Comparison of ENCODE assay signal across 15 cellular contexts in the genomic region with DNA sequence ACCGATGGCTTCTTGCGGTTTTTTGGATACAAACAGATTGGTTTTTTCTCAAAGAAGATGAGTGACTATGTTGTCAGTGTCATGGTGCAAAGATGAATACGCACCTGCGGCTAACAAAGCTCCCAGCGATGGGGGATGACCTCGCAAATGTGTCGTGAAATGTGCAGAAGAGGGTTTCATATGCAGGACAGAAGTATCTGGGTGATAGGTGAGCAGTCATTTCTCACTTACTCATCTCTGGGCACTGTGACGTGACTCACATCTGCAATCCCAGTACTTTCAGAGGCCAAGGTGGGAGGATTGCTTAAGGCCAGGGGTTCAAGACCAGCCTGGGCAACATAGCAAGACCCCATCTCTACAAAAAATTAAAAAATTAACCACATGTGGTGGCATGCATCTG.
DNase-seq lines count a peak whose midpoint lies in the region; ATAC-seq and TF ChIP-seq lines count a peak whose summit lies in the region.
"Had no signal": no experiment of that assay in that cellular context is flagged by ENCODE, and none has a peak within 500 bp of the region (broad histone marks: within the 10 kb centered on the region; RNA-seq: fewer than 3 reads in every experiment).

No MANE protein-coding gene starts in this region.

- 70 to 72% methylated on average over 8 of the region's 8 CpGs for WGBS in lung, 2 donors

- no peak overlapping the region for H3K27ac ChIP-seq in lung (ENCODE audit: low read depth in 1 of 2, low read length in 1 of 2)
- no peak overlapping the region for H3K27ac ChIP-seq in MM.1S (ENCODE audit: low read length)
- H3K27ac ChIP-seq: C4-2B, Peyer's patch had no signal

- H3K4me1 ChIP-seq in lung (ENCODE audit: control insufficient read depth in 2 of 2, insufficient read depth in 2 of 2, low read length in 2 of 2), result no peaks in the 10 kb centered on the region
- no peaks in the 10 kb centered on the region for H3K4me1 ChIP-seq in MM.1S (ENCODE audit: low read length)
- no peaks in the 10 kb centered on the region for H3K4me1 ChIP-seq in BE2C
- H3K4me1 ChIP-seq: Peyer's patch had no signal

- no peak for ATAC-seq in lung (ENCODE audit: insufficient read depth, low FRiP score)

- H3K79me2 ChIP-seq in MM.1S (ENCODE audit: low read length), result no peaks in the 10 kb centered on the region

- no peaks in the 10 kb centered on the region for H3F3A ChIP-seq in MM.1S (ENCODE audit: insufficient read depth, low read length)

- H3K36me3 ChIP-seq in H7 (replicated peaks; ENCODE audit: control insufficient read depth, insufficient read depth, low read length), result no peaks in the 10 kb centered on the region
- no peaks in the 10 kb centered on the region for H3K36me3 ChIP-seq in lung (ENCODE audit: control insufficient read depth in 2 of 2, insufficient read depth in 2 of 2, low read length in 2 of 2)
- no peaks in the 10 kb centered on the region for H3K36me3 ChIP-seq in MM.1S (replicated peaks; ENCODE audit: insufficient read depth, low read length)
- H3K36me3 ChIP-seq in BE2C, result no peaks in the 10 kb centered on the region
- H3K36me3 ChIP-seq: Peyer's patch had no signal

- H3K9me2 ChIP-seq in MM.1S (replicated peaks; ENCODE audit: insufficient read depth, low read length), result no peaks in the 10 kb centered on the region

- no peak overlapping the region for H2AFZ ChIP-seq in MM.1S (ENCODE audit: low read length)

- H3K9me3 ChIP-seq in lung (ENCODE audit: control insufficient read depth in 2 of 2, insufficient read depth in 1 of 2, low read length in 1 of 2) (no peaks in the 10 kb centered on the region), MM.1S (replicated peaks; ENCODE audit: insufficient read depth, low read length) (no peaks in the 10 kb centered on the region), BE2C (no peaks in the 10 kb centered on the region)
- H3K9me3 ChIP-seq: Peyer's patch had no signal

- DNase-seq in activated CD4-positive, alpha-beta T cell treated with anti-CD3 and anti-CD28 coated beads for 48 hours, result peak; percentile 36
- DNase-seq in activated CD4-positive, alpha-beta T cell treated with anti-CD3 and anti-CD28 coated beads, Interleukin-2, amount 50 U/mL, for 4 hours, result no peak
- peak; percentile 12 for DNase-seq in H7
- DNase-seq in activated T-cell treated with anti-CD3 and anti-CD28 coated beads, Interleukin-2, amount 50 U/mL, for 48 hours, result peak; percentile 26 to 38
- peak; percentile 15 for DNase-seq in lung (ENCODE audit: low spot score)
- no peak for DNase-seq in NCI-H524 treated with DMSO at 0.1 percent for 48 hours (lab: John Stamatoyannopoulos, UW)
- no peak for DNase-seq in MM.1S
- DNase-seq in BE2C, result no peak
- DNase-seq: EL, IMR-90, NCI-H1417, NCI-H1930, NCI-H510A treated with DMSO at 0.1 percent for 48 hours, Peyer's patch had no signal

- H3K27me3 ChIP-seq in H7 (ENCODE audit: control insufficient read depth, insufficient read depth, low read length), result no peaks in the 10 kb centered on the region
- no peaks in the 10 kb centered on the region for H3K27me3 ChIP-seq in lung (ENCODE audit: control insufficient read depth, insufficient read depth)
- H3K27me3 ChIP-seq in MM.1S (replicated peaks; ENCODE audit: insufficient read depth, low read length), result no peaks in the 10 kb centered on the region
- H3K27me3 ChIP-seq in BE2C, result no peaks in the 10 kb centered on the region
- H3K27me3 ChIP-seq: Peyer's patch had no signal

- H3K4me3 ChIP-seq in H7 (ENCODE audit: insufficient read depth, low read depth, low read length), result no peak overlapping the region
- H3K4me3 ChIP-seq in lung, result no peak overlapping the region
- H3K4me3 ChIP-seq in MM.1S (ENCODE audit: low read length), result no peak overlapping the region
- no peak overlapping the region for H3K4me3 ChIP-seq in BE2C (ENCODE audit: low read depth, low read length)
- H3K4me3 ChIP-seq: Peyer's patch had no signal

- H3K9ac ChIP-seq in MM.1S (ENCODE audit: low read length), result no peak overlapping the region

- TF ChIP-seq CTCF in lung (IDR thresholded peaks at IDR 0.05; ENCODE audit: control extremely low read depth, extremely low read depth) (no peak), MM.1S (IDR thresholded peaks at IDR 0.05; ENCODE audit: low read length) (no peak), BE2C (IDR thresholded peaks at IDR 0.05; ENCODE audit: low read depth, low read length) (no peak)

- no peaks in the 10 kb centered on the region for H4K20me1 ChIP-seq in MM.1S (ENCODE audit: insufficient read depth, low read length)

- no peak overlapping the region for H3K4me2 ChIP-seq in MM.1S (ENCODE audit: low read depth, low read length)

Comparison
In these comparisons a context has a peak if more than half of its experiments do, and no peak if none do; other contexts are left out.
1. DNase-seq: peak in activated CD4-positive, alpha-beta T cell treated with anti-CD3 and anti-CD28 coated beads for 48 hours (single experiment), H7 (single experiment), activated T-cell treated with anti-CD3 and anti-CD28 coated beads, Interleukin-2, amount 50 U/mL, for 48 hours (2 of 2) and lung (single experiment); none in activated CD4-positive, alpha-beta T cell treated with anti-CD3 and anti-CD28 coated beads, Interleukin-2, amount 50 U/mL, for 4 hours (0 of 2), NCI-H524 treated with DMSO at 0.1 percent for 48 hours (single experiment), MM.1S (single experiment) and BE2C (single experiment).